In the genomic region with DNA sequence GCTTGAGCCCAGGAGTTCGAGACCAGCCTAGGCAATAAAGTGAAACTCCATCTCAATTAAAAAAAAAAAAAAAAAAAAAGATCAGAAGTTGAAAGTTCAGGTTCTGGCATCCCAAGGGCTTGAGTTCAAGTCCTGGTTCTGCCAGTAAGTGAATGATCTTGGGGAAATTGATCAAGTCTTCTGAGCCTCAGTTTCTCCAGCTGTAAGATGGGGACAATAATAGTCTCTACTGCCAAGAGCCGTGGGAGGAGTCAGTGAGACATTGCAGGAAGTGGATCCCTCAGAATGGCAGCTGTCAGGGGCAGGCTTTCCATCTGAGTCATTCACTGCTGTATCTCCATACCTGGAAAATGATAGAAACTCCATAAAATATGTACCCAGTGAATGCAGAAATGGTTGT, we compare ENCODE assay signal across 24 cellular contexts.
"Had no signal": no experiment of that assay in that cellular context is flagged by ENCODE, and none has a peak within 500 bp of the region (broad histone marks: within the 10 kb centered on the region; RNA-seq: fewer than 3 reads in every experiment).

No MANE protein-coding gene starts in this region.

- H3K4me3 ChIP-seq: cardiac muscle cell, Peyer's patch had no signal

- H3K27ac ChIP-seq: cardiac muscle cell, Peyer's patch had no signal

- H3K9me3 ChIP-seq: Peyer's patch had no signal

- DNase-seq: activated B cell treated with CpG ODN at 0.5 μM for 24 hours; activated CD4-positive, alpha-beta T cell treated with anti-CD3 and anti-CD28 coated beads for 1 hour; activated CD4-positive, alpha-beta T cell treated with anti-CD3 and anti-CD28 coated beads, Interleukin-2, amount 10 ng/mL, durations not matched to agents 24 days and 14 days; activated CD4-positive, alpha-beta T cell treated with anti-CD3 and anti-CD28 coated beads, Interleukin-2, amount 50 U/mL, for 48 hours; activated CD8-positive, alpha-beta memory T cell treated with anti-CD3 and anti-CD28 coated beads for 24 hours; activated effector memory CD4-positive, alpha-beta T cell treated with anti-CD3 and anti-CD28 coated beads, Interleukin-2, amount 50 U/mL, for 16 hours; activated naive CD4-positive, alpha-beta T cell treated with Interleukin-2 at 50 U/mL for 16 hours; activated T-cell treated with anti-CD3 and anti-CD28 coated beads, Interleukin-2, amount 50 U/mL, for 4 hours; amygdala; Kasumi-1; NCI-H1105; NCI-H1436; NCI-H1694 treated with DMSO at 0.1 percent for 48 hours; NCI-H2029 treated with DMSO at 0.1 percent for 48 hours; NCI-H345; NCI-H510A; NCI-H526 treated with DMSO at 0.1 percent for 48 hours; NCI-H82; OCI-M1; Peyer's patch; SHP77 treated with DMSO at 0.1 percent for 48 hours; T-helper 17 cell; T-helper 9 cell had no signal

- H3K27me3 ChIP-seq: Peyer's patch had no signal

- H3K4me1 ChIP-seq: Peyer's patch had no signal

- H3K36me3 ChIP-seq: cardiac muscle cell, Peyer's patch had no signal
